ENCODE assay signal across 8 cellular contexts in the genomic region with DNA sequence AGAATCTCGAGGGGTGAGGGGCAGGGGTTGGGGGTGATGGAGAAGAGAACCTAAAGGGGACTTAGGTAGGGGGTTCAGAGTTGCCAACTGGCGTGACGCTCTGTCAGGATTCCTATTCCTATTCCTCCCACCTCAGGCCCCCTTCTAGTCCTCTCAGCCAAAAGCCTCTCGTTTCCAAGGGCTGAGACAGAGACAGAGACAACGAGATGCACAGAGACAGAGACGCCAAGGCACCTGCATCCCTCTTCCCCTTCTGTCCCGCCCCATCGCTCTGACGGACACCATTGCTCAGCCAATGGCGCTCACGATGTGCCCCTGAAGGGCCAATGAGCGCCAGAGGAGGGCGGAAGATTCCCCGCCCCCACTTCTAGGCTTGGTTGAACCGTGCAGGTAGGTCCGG.
DNase-seq lines count a peak whose midpoint lies in the region; ATAC-seq and TF ChIP-seq lines count a peak whose summit lies in the region.
"Not testable (repeated sequence)": the region's sequence is repeated elsewhere in the genome, so short reads cannot be mapped to it uniquely, and the experiment has no call there.

No MANE protein-coding gene starts in this region.

- H3K27me3 Mint-ChIP-seq in naive thymus-derived CD4-positive, alpha-beta T cell = not testable (repeated sequence)

- peak overlapping the region in 9 of 10 donors; percentile 85 to 94 (median 89) for H3K4me3 Mint-ChIP-seq in naive thymus-derived CD4-positive, alpha-beta T cell

- H3K9me3 ChIP-seq in BE2C; naive thymus-derived CD4-positive, alpha-beta T cell (ENCODE audit: control insufficient read depth in 2 of 3, low read length in 3 of 3): not testable (repeated sequence)

- POLR2A ChIA-PET in naive thymus-derived CD4-positive, alpha-beta T cell (lab: Charles Lee) = not testable (repeated sequence)

- TF ChIP-seq POLR2A in Raji (IDR thresholded peaks at IDR 0.05; ENCODE audit: insufficient read depth, low read depth, low read length) = peak; percentile 66

- not testable (repeated sequence) for H3K36me3 Mint-ChIP-seq in naive thymus-derived CD4-positive, alpha-beta T cell

- peaks cover 0 to 10% (median 4%) of the 10 kb centered on the region in 7 donors for H3K4me1 Mint-ChIP-seq in naive thymus-derived CD4-positive, alpha-beta T cell

- H3K27ac Mint-ChIP-seq in naive thymus-derived CD4-positive, alpha-beta T cell = peak overlapping the region in 6 of 9 donors; percentile 68 to 90 (median 86)

- CTCF ChIA-PET in naive thymus-derived CD4-positive, alpha-beta T cell (lab: Charles Lee) = not testable (repeated sequence)

- not testable (repeated sequence) for H3K36me3 ChIP-seq in BE2C; naive thymus-derived CD4-positive, alpha-beta T cell (ENCODE audit: control insufficient read depth in 2 of 3, insufficient read depth in 3 of 3, low read length in 3 of 3)

- ATAC-seq in GM19397 (IDR thresholded peaks at IDR 0.05; ENCODE audit: unreplicated experiment) = peak; percentile 98
- ATAC-seq in HG03095 (IDR thresholded peaks at IDR 0.05; ENCODE audit: unreplicated experiment) = peak; percentile 94
- ATAC-seq in naive thymus-derived CD4-positive, alpha-beta T cell = peak; percentile 100

- not testable (repeated sequence) for H3K9me3 Mint-ChIP-seq in naive thymus-derived CD4-positive, alpha-beta T cell

- intact Hi-C loops in naive thymus-derived CD4-positive, alpha-beta T cell (cut with micrococcal nuclease) = not testable (repeated sequence)

- H3K4me3 ChIP-seq in BE2C (ENCODE audit: low read depth, low read length) (peak overlapping the region; percentile 51), fibroblast of the aortic adventitia (ENCODE audit: low read depth, low read length) (peak overlapping the region; percentile 57)
- peak overlapping the region; percentile 51 for H3K4me3 ChIP-seq in naive thymus-derived CD4-positive, alpha-beta T cell (ENCODE audit: low read length)

- not testable (repeated sequence) for H3K27ac ChIP-seq in naive thymus-derived CD4-positive, alpha-beta T cell (ENCODE audit: low read depth, low read length)

- not testable (repeated sequence) for TF ChIP-seq CTCF in BE2C (IDR thresholded peaks at IDR 0.05; ENCODE audit: low read depth, low read length); fibroblast of the aortic adventitia (IDR thresholded peaks at IDR 0.05; ENCODE audit: insufficient read depth, low read length)

- H3K27me3 ChIP-seq in BE2C; naive thymus-derived CD4-positive, alpha-beta T cell (ENCODE audit: control insufficient read depth in 2 of 2, insufficient read depth in 2 of 2, low read length in 2 of 2): not testable (repeated sequence)

- peak; percentile 79 for DNase-seq in BE2C
- peak; percentile 75 for DNase-seq in activated T-helper 9 cell treated with anti-CD3 and anti-CD28 coated beads, Interleukin-2, amount 50 U/mL, for 16 hours (ENCODE audit: low read depth)
- peak; percentile 37 for DNase-seq in fibroblast of the aortic adventitia (ENCODE audit: low read depth)
- DNase-seq in naive thymus-derived CD4-positive, alpha-beta T cell = peak in 8 of 9 donors; percentile 70 to 90 (median 81)
- peak; percentile 63 to 79 (median 65) for DNase-seq in stimulated activated CD4-positive, alpha-beta T cell treated with anti-CD3 and anti-CD28 coated beads, TNF-alpha, amount 100 ng/mL, for 48 hours (ENCODE audit: low read depth in 3 of 3)

- not testable (repeated sequence) for H3K4me1 ChIP-seq in BE2C; naive thymus-derived CD4-positive, alpha-beta T cell (ENCODE audit: control insufficient read depth in 2 of 2, insufficient read depth in 2 of 2, low read length in 2 of 2)
